In genomic region chr13:50104493-50104892, GRCh38 we compare ENCODE assay signal across 20 cellular contexts.
DNase-seq lines count a peak whose midpoint lies in the region; ATAC-seq and TF ChIP-seq lines count a peak whose summit lies in the region.
"Had no signal": no experiment of that assay in that cellular context is flagged by ENCODE, and none has a peak within 500 bp of the region (broad histone marks: within the 10 kb centered on the region; RNA-seq: fewer than 3 reads in every experiment).

No MANE protein-coding gene starts in this region.

- CTCF ChIA-PET in SK-N-SH (lab: Yijun Ruan, JAX), result no interaction called here

- WGBS in SK-N-SH (ENCODE audit: low lambda C conversion rate), result 81% methylated on average over 1 of the region's 1 CpG

- peaks cover 0 to 12% of the 10 kb centered on the region in 2 experiments; a peak in 1 of 4 replicates for H3K4me1 ChIP-seq in SK-N-SH (ENCODE audit: control insufficient read depth in 1 of 2, insufficient read depth in 2 of 2, low read depth in 1 of 2, low read length in 1 of 2)
- peaks cover 12% of the 10 kb centered on the region for H3K4me1 ChIP-seq in RWPE2 (ENCODE audit: insufficient read depth, poor library complexity, severe bottlenecking)
- H3K4me1 ChIP-seq in foreskin keratinocyte, result peaks cover 14% of the 10 kb centered on the region

- H3K9me3 ChIP-seq in SK-N-SH, result peaks cover 6% of the 10 kb centered on the region; the same call in 1 of the 2 replicates
- no peaks in the 10 kb centered on the region for H3K9me3 ChIP-seq in RWPE2 (ENCODE audit: severe bottlenecking)
- H3K9me3 ChIP-seq: left lung, mucosa of descending colon had no signal

- ATAC-seq in SK-N-SH treated with all-trans-retinoic acid at 6 μM for 48 hours, result no peak
- peak; percentile 49; the same call in 2 of the 3 replicates for ATAC-seq in RWPE2 (ENCODE audit: low read depth)
- ATAC-seq in foreskin keratinocyte, result peak; percentile 62
- ATAC-seq in stimulated activated naive B cell treated with anti-CD40 and anti-IgM and Interleukin-4, amounts not matched to agents 10 μg/mL and 1 μg/mL and 100 μg/mL, for 72 hours (replicated peaks), result no peak
- ATAC-seq in HG02973 (IDR thresholded peaks at IDR 0.05; ENCODE audit: unreplicated experiment), result no peak
- no peak for ATAC-seq in HG03565 (IDR thresholded peaks at IDR 0.05; ENCODE audit: unreplicated experiment)
- ATAC-seq: left lung, mucosa of descending colon had no signal

- no peak for TF ChIP-seq EP300 in SK-N-SH (IDR thresholded peaks at IDR 0.05; ENCODE audit: borderline replicate concordance in 1 of 2, low read depth in 1 of 2, low read length in 1 of 2)

- peaks cover 0 to 10% of the 10 kb centered on the region in 2 experiments for H3K36me3 ChIP-seq in SK-N-SH (replicated peaks in 1 of 2; ENCODE audit: control insufficient read depth in 1 of 2, insufficient read depth in 2 of 2, low read length in 1 of 2)
- no peaks in the 10 kb centered on the region for H3K36me3 ChIP-seq in RWPE2 (ENCODE audit: low read depth)

- H4K20me1 ChIP-seq in SK-N-SH (ENCODE audit: insufficient read depth), result no peaks in the 10 kb centered on the region

- H3K9ac ChIP-seq in SK-N-SH, result no peak overlapping the region
- H3K9ac ChIP-seq: BLaER1 treated with 17β-estradiol and CSF1 and Interleukin-3, amounts not matched to agents 10 nM and 100 nM had no signal

- H2AFZ ChIP-seq in SK-N-SH (ENCODE audit: low read depth), result no peak overlapping the region; the same call in 1 of the 2 replicates

- H3K27ac ChIP-seq in SK-N-SH (ENCODE audit: low read depth in 2 of 2, low read length in 1 of 2) (peak overlapping the region in 1 of 2 experiments; percentile 33; a peak in 1 of 4 replicates), RWPE2 (ENCODE audit: poor library complexity, severe bottlenecking) (no peak overlapping the region), foreskin keratinocyte (no peak overlapping the region)
- H3K27ac ChIP-seq: left lung had no signal

- peaks cover 30 to 60% of the 10 kb centered on the region in 2 donors for H3K4me1 Mint-ChIP-seq in stimulated activated naive B cell treated with anti-CD40 and anti-IgM and Interleukin-4, amounts not matched to agents 10 μg/mL and 1 μg/mL and 100 μg/mL, for 72 hours

- H3K36me3 Mint-ChIP-seq in stimulated activated naive B cell treated with anti-CD40 and anti-IgM and Interleukin-4, amounts not matched to agents 10 μg/mL and 1 μg/mL and 100 μg/mL, for 72 hours, result peaks cover 36% of the 10 kb centered on the region in 2 donors

- H3K27ac Mint-ChIP-seq in stimulated activated naive B cell treated with anti-CD40 and anti-IgM and Interleukin-4, amounts not matched to agents 10 μg/mL and 1 μg/mL and 100 μg/mL, for 72 hours, result peak overlapping the region; percentile 51

- H3K9me3 Mint-ChIP-seq in stimulated activated naive B cell treated with anti-CD40 and anti-IgM and Interleukin-4, amounts not matched to agents 10 μg/mL and 1 μg/mL and 100 μg/mL, for 72 hours, result no peaks in the 10 kb centered on the region
- H3K9me3 Mint-ChIP-seq: T-helper 2 cell treated with Interferon-gamma antibody and Interleukin-4, amounts not matched to agents 5 μg/mL and 100 μg/mL, for 36 hours had no signal

- H3K4me3 Mint-ChIP-seq in stimulated activated naive B cell treated with anti-CD40 and anti-IgM and Interleukin-4, amounts not matched to agents 10 μg/mL and 1 μg/mL and 100 μg/mL, for 72 hours, result no peak overlapping the region
- H3K4me3 Mint-ChIP-seq: T-helper 2 cell treated with Interferon-gamma antibody and Interleukin-4, amounts not matched to agents 5 μg/mL and 100 μg/mL, for 36 hours had no signal

- no peak overlapping the region for H3K4me3 ChIP-seq in SK-N-SH (ENCODE audit: low read depth in 2 of 2, low read length in 1 of 2)
- H3K4me3 ChIP-seq in RWPE2 (ENCODE audit: severe bottlenecking), result no peak overlapping the region
- H3K4me3 ChIP-seq: BLaER1 treated with 17β-estradiol and CSF1 and Interleukin-3, amounts not matched to agents 10 nM and 100 nM; left lung; mucosa of descending colon; smooth muscle cell had no signal

- no peak for TF ChIP-seq RAD21 in SK-N-SH (IDR thresholded peaks at IDR 0.05; ENCODE audit: low read length)

- H3K9me2 ChIP-seq in SK-N-SH, result no peaks in the 10 kb centered on the region

- H3K4me2 ChIP-seq in SK-N-SH, result peak overlapping the region; percentile 21; the same call in 1 of the 2 replicates
- H3K4me2 ChIP-seq: smooth muscle cell had no signal

- no peaks in the 10 kb centered on the region for H3K27me3 Mint-ChIP-seq in stimulated activated naive B cell treated with anti-CD40 and anti-IgM and Interleukin-4, amounts not matched to agents 10 μg/mL and 1 μg/mL and 100 μg/mL, for 72 hours

- no peak for DNase-seq in SK-N-SH
- DNase-seq in RWPE2 (ENCODE audit: low spot score), result no peak
- DNase-seq in foreskin keratinocyte, result peak in 1 of 2 donors; percentile 76
- DNase-seq in stimulated activated naive B cell treated with anti-CD40 and anti-IgM and Interleukin-4, amounts not matched to agents 10 μg/mL and 1 μg/mL and 100 μg/mL, for 72 hours, result no peak
- DNase-seq in SHP77 (lab: John Stamatoyannopoulos, UW), result no peak
- DNase-seq: 8988T; activated CD4-positive, alpha-beta T cell treated with anti-CD3 and anti-CD28 coated beads, Interleukin-2, amount 50 U/mL, for 48 hours; effector CD8-positive, alpha-beta T cell; GDM1; left lung; mucosa of descending colon; NCI-H1436; NCI-H69; stimulated activated CD4-positive, alpha-beta T cell treated with anti-CD3 and anti-CD28 coated beads, Interleukin-4, amount 100 ng/mL, for 1 hour had no signal

- H3K79me2 ChIP-seq in SK-N-SH (ENCODE audit: insufficient read depth), result peaks cover 18% of the 10 kb centered on the region

- TF ChIP-seq CTCF in SK-N-SH (IDR thresholded peaks at IDR 0.05) (no peak), RWPE2 (IDR thresholded peaks at IDR 0.05; ENCODE audit: poor library complexity, severe bottlenecking) (no peak), foreskin keratinocyte (conservative IDR thresholded peaks at IDR 0.05) (no peak)

- peaks cover 21% of the 10 kb centered on the region for H3F3A ChIP-seq in SK-N-SH (replicated peaks; ENCODE audit: insufficient read depth)

- H3K27me3 ChIP-seq in SK-N-SH (ENCODE audit: insufficient read depth) (no peaks in the 10 kb centered on the region), RWPE2 (ENCODE audit: insufficient read depth, poor library complexity, severe bottlenecking) (no peaks in the 10 kb centered on the region), foreskin keratinocyte (no peaks in the 10 kb centered on the region)
- H3K27me3 ChIP-seq: BLaER1 treated with 17β-estradiol and CSF1 and Interleukin-3, amounts not matched to agents 10 nM and 100 nM; left lung had no signal

- POLR2A ChIA-PET in SK-N-SH (lab: Yijun Ruan, JAX), result no interaction called here

TF ChIP-seq in SK-N-SH, 30 proteins besides CTCF, POLR2A, EP300 and RAD21 (continues in another document):
- TF ChIP-seq TAF1 (IDR thresholded peaks at IDR 0.05; ENCODE audit: borderline replicate concordance, low read depth, low read length), result no peak
- no peak for TF ChIP-seq USF2 (IDR thresholded peaks at IDR 0.05; ENCODE audit: borderline replicate concordance, low read depth, low read length)
- peak; percentile 49; the same call in 1 of the 2 replicates for TF ChIP-seq PBX3 (IDR thresholded peaks at IDR 0.05)
- 0 out of 2 replicates have a peak, but pooled peaks have one; percentile 13 for TF ChIP-seq JUND (IDR thresholded peaks at IDR 0.05)

TF ChIP-seq in SK-N-SH treated with all-trans-retinoic acid at 6 μM for 48 hours, 23 proteins besides CTCF, POLR2A, EP300 and RAD21:
- TF ChIP-seq ZFP3 (CRISPR knock-in tag; IDR thresholded peaks at IDR 0.05), result no peak

Comparison
In these comparisons a context has a peak if more than half of its experiments do, and no peak if none do; other contexts are left out.
1. ATAC-seq: peak in RWPE2 (single experiment) and foreskin keratinocyte (single experiment); none in SK-N-SH treated with all-trans-retinoic acid at 6 μM for 48 hours (single experiment), stimulated activated naive B cell treated with anti-CD40 and anti-IgM and Interleukin-4, amounts not matched to agents 10 μg/mL and 1 μg/mL and 100 μg/mL, for 72 hours (0 of 2), HG02973 (single experiment) and HG03565 (single experiment).